1 cellular context compared by ENCODE assay signal in the genomic region with DNA sequence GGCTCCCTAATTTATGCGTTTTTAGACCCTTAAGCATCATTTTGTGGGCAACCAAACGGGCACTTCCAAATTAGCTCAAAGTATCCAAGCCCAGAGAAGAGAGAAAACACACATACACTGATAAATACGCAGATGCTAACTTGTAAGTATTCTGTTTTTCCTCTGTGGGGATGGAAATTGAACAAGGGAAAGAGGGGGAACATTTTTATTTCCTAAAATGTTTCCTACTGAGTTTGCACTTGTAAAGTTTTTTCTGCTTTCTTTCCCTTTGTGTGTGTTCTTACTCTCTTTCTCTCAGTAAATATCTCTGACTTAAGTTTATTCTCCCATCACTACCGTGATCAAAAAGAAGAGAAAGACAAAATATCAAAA.
TF ChIP-seq lines count a peak whose summit lies in the region.

No MANE protein-coding gene starts in this region.

TF ChIP-seq in A549, 52 proteins besides CTCF, POLR2A, EP300 and RAD21:
- TF ChIP-seq HOXA7 (CRISPR knock-in tag; IDR thresholded peaks at IDR 0.05) (no peak), ESRRA (IDR thresholded peaks at IDR 0.05; ENCODE audit: borderline replicate concordance, low read length) (no peak), ZNF302 (CRISPR knock-in tag; IDR thresholded peaks at IDR 0.05) (no peak), KDM5A (IDR thresholded peaks at IDR 0.05) (no peak), HOXB13 (CRISPR knock-in tag; IDR thresholded peaks at IDR 0.05; ENCODE audit: low read depth) (no peak), HOXB5 (CRISPR knock-in tag; IDR thresholded peaks at IDR 0.05) (no peak), MYC (IDR thresholded peaks at IDR 0.05; ENCODE audit: borderline replicate concordance, low read length) (no peak)
- TF ChIP-seq, protein P1, sequence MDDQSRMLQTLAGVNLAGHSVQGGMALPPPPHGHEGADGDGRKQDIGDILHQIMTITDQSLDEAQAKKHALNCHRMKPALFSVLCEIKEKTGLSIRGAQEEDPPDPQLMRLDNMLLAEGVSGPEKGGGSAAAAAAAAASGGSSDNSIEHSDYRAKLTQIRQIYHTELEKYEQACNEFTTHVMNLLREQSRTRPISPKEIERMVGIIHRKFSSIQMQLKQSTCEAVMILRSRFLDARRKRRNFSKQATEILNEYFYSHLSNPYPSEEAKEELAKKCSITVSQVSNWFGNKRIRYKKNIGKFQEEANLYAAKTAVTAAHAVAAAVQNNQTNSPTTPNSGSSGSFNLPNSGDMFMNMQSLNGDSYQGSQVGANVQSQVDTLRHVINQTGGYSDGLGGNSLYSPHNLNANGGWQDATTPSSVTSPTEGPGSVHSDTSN (IDR thresholded peaks at IDR 0.05), result no peak
TF ChIP-seq in A549: peak in this region for 0.
